In the genomic region with DNA sequence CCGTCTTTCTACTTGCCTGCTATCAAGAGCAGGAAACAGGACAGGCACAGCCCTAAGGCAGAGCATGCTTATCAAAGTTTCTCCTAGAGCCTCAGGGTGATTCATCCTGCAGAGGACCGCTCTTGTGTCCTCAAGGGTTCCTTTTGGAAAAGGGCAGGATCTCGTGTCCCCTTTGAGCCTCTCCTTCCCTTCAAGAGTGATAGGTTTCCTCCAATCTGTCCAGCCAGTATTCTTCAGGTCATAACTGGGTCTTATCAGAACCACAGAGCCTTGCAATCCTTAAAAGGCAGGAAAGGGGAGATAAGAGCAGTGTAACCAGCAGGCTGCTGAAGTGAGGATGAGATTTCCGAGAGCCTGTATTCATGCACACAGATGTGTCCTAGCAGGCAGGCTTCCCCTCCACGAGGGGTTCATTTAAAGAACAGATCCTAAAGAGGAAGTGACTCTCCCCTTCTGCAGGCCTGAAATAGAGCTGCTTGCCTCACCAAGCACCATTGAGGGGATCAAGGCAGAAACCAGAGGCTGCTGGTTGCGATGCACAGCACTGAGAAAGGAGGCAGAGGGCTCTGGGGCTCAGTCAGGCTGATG, we compare ENCODE assay signal across 10 cellular contexts.
DNase-seq lines count a peak whose midpoint lies in the region; ATAC-seq and TF ChIP-seq lines count a peak whose summit lies in the region.
"Had no signal": no experiment of that assay in that cellular context is flagged by ENCODE, and none has a peak within 500 bp of the region (broad histone marks: within the 10 kb centered on the region; RNA-seq: fewer than 3 reads in every experiment).

No MANE protein-coding gene starts in this region.

- H3K4me1 ChIP-seq in neuronal stem cell (ENCODE audit: control insufficient read depth in 2 of 2, insufficient read depth in 1 of 2, low read depth in 1 of 2, low read length in 2 of 2) = peaks cover 10 to 21% of the 10 kb centered on the region in 2 donors

- no peak overlapping the region for H3K4me2 ChIP-seq in neuronal stem cell (ENCODE audit: insufficient read depth, low read length, poor library complexity, severe bottlenecking)

- peaks cover 5% of the 10 kb centered on the region for H3K79me1 ChIP-seq in neuronal stem cell (ENCODE audit: low read depth, low read length)

- no peak for TF ChIP-seq CTCF in fibroblast of the aortic adventitia (IDR thresholded peaks at IDR 0.05; ENCODE audit: insufficient read depth, low read length)
- TF ChIP-seq CTCF in progenitor cell of endocrine pancreas (IDR thresholded peaks at IDR 0.05; ENCODE audit: unreplicated experiment) = no peak

- no peak overlapping the region for H2BK5ac ChIP-seq in neuronal stem cell (ENCODE audit: low read length)

- DNase-seq in CMK (ENCODE audit: low read depth) (peak; percentile 64), RPMI8226 (peak; percentile 68), fibroblast of the aortic adventitia (ENCODE audit: low read depth) (peak; percentile 45), neuronal stem cell (ENCODE audit: low spot score) (no peak), progenitor cell of endocrine pancreas (ENCODE audit: low spot score, unreplicated experiment) (no peak), H7 (no peak), SW480 (ENCODE audit: low spot score) (no peak)
- DNase-seq: activated CD8-positive, alpha-beta memory T cell treated with anti-CD3 and anti-CD28 coated beads, Interleukin-2, amount 10 ng/mL, durations not matched to agents 7 days and 5 days; CD4-positive, alpha-beta memory T cell had no signal

- no peak overlapping the region for H3K9ac ChIP-seq in neuronal stem cell (ENCODE audit: low read depth, low read length, poor library complexity)

- no peak overlapping the region for H2BK12ac ChIP-seq in neuronal stem cell (ENCODE audit: low read length)

- H3K18ac ChIP-seq in neuronal stem cell (ENCODE audit: low read length) = peak overlapping the region; percentile 0

- no peak overlapping the region for H2AK5ac ChIP-seq in neuronal stem cell (ENCODE audit: low read depth, low read length)

- H3K4me3 Mint-ChIP-seq in progenitor cell of endocrine pancreas (ENCODE audit: low read depth) = no peak overlapping the region
- H3K4me3 Mint-ChIP-seq: activated CD8-positive, alpha-beta memory T cell treated with anti-CD3 and anti-CD28 coated beads, Interleukin-2, amount 10 ng/mL, durations not matched to agents 7 days and 5 days had no signal

- H3K36me3 Mint-ChIP-seq in progenitor cell of endocrine pancreas (ENCODE audit: insufficient read depth) = peaks cover 29% of the 10 kb centered on the region
- H3K36me3 Mint-ChIP-seq: activated CD8-positive, alpha-beta memory T cell treated with anti-CD3 and anti-CD28 coated beads, Interleukin-2, amount 10 ng/mL, durations not matched to agents 7 days and 5 days had no signal

- H3K14ac ChIP-seq in neuronal stem cell (ENCODE audit: low read length) = no peak overlapping the region

- no peaks in the 10 kb centered on the region for H3K27me3 Mint-ChIP-seq in progenitor cell of endocrine pancreas
- H3K27me3 Mint-ChIP-seq: activated CD8-positive, alpha-beta memory T cell treated with anti-CD3 and anti-CD28 coated beads, Interleukin-2, amount 10 ng/mL, durations not matched to agents 7 days and 5 days; CD4-positive, alpha-beta memory T cell had no signal

- no peak overlapping the region for H2BK120ac ChIP-seq in neuronal stem cell (ENCODE audit: low read depth, low read length)

- WGBS in neuronal stem cell (ENCODE audit: extremely low coverage in 2 of 2, insufficient read length in 2 of 2, insufficient replicate concordance in 1 of 2), 2 donors = no CpG with 5 or more reads among the region's 6 CpGs

- H2BK15ac ChIP-seq in neuronal stem cell (ENCODE audit: low read length) = no peak overlapping the region

- H3K4ac ChIP-seq in neuronal stem cell (ENCODE audit: low read length) = no peak overlapping the region

- H3K4me3 ChIP-seq in fibroblast of the aortic adventitia (ENCODE audit: low read depth, low read length) = no peak overlapping the region
- H3K4me3 ChIP-seq in neuronal stem cell (ENCODE audit: low read length in 2 of 2) = no peak overlapping the region
- no peak overlapping the region for H3K4me3 ChIP-seq in H7 (ENCODE audit: insufficient read depth, low read depth, low read length)

- no peak overlapping the region for H4K8ac ChIP-seq in neuronal stem cell (ENCODE audit: low read depth, low read length)

- peaks cover 4% of the 10 kb centered on the region for H3K9me3 Mint-ChIP-seq in progenitor cell of endocrine pancreas (ENCODE audit: low read depth)

- H3K27ac ChIP-seq in neuronal stem cell (replicated peaks; ENCODE audit: low read length) = peak overlapping the region; percentile 14

- H2AFZ ChIP-seq in neuronal stem cell (ENCODE audit: low read length) = no peak overlapping the region

- H3K27me3 ChIP-seq in neuronal stem cell (ENCODE audit: control insufficient read depth in 3 of 3, insufficient read depth in 3 of 3, low read depth in 1 of 3, low read length in 3 of 3) (no peaks in the 10 kb centered on the region), H7 (ENCODE audit: control insufficient read depth, insufficient read depth, low read length) (no peaks in the 10 kb centered on the region)

- no peak for ATAC-seq in GM19467 (IDR thresholded peaks at IDR 0.05; ENCODE audit: unreplicated experiment)
- ATAC-seq: activated CD8-positive, alpha-beta memory T cell treated with anti-CD3 and anti-CD28 coated beads, Interleukin-2, amount 10 ng/mL, durations not matched to agents 7 days and 5 days had no signal

- H3K36me3 ChIP-seq in neuronal stem cell (replicated peaks in 1 of 2; ENCODE audit: control insufficient read depth in 2 of 2, insufficient read depth in 2 of 2, low read length in 2 of 2) = no peaks in the 10 kb centered on the region
- H3K36me3 ChIP-seq in H7 (replicated peaks; ENCODE audit: control insufficient read depth, insufficient read depth, low read length) = no peaks in the 10 kb centered on the region

- H3K4me1 Mint-ChIP-seq in progenitor cell of endocrine pancreas (ENCODE audit: low read depth) = peaks cover 28% of the 10 kb centered on the region

- no peak overlapping the region for H4K91ac ChIP-seq in neuronal stem cell (ENCODE audit: low read depth, low read length, poor library complexity)

- no peak overlapping the region for H3K27ac Mint-ChIP-seq in progenitor cell of endocrine pancreas
- H3K27ac Mint-ChIP-seq: activated CD8-positive, alpha-beta memory T cell treated with anti-CD3 and anti-CD28 coated beads, Interleukin-2, amount 10 ng/mL, durations not matched to agents 7 days and 5 days had no signal

- H3K9me3 ChIP-seq in neuronal stem cell (replicated peaks in 1 of 2; ENCODE audit: control insufficient read depth in 2 of 2, insufficient read depth in 1 of 2, low read depth in 1 of 2, low read length in 2 of 2) = peaks cover 0 to 12% of the 10 kb centered on the region in 2 donors

- no peak overlapping the region for H3K23ac ChIP-seq in neuronal stem cell (ENCODE audit: low read depth, low read length, poor library complexity)

Comparison
In these comparisons a context has a peak if more than half of its experiments do, and no peak if none do; other contexts are left out.
1. DNase-seq: peak in CMK (single experiment), RPMI8226 (single experiment) and fibroblast of the aortic adventitia (single experiment); none in neuronal stem cell (single experiment), progenitor cell of endocrine pancreas (single experiment), H7 (single experiment) and SW480 (single experiment).